In the genomic region with DNA sequence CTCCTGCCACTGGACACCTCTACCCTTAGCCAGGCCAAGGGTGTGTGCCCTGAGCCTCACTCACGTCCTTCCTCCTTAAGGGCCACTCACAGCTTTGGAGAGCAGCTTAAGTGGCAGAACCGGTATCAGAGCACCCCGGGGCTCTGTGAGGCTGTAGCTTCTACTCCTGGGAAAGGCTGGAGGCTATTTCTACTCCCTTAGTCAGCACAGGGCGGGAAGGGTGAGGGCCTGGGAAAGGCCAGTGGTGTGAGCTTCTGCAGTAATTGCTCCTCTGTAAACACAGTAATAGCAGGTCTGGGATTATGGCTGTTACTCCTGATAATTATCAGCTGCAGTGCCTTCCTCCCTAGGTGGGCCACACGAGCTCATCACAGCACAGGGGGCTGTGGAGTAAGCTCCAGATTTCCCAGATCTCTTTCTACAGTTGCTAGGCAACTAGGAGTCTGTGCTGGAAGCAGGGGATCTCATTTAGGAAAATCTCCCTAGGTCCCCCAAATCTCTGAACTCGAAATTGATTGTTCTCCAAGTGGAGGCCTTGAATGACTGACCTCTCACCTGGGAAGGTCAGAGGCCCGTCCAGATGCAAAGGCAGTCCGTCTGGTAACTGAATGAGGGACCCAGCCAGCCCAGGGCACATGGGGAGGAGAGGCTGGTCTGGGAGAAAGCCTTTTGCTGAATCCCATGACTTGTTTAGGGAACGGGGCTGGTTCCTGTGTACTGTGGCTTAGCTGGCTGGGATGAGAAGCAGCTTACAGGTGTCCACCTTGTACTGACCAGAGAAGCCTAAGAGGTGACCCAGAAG, we compare ENCODE assay signal across 9 cellular contexts. TPM values are rescaled to one million over a fixed set of nuclear protein-coding genes. Genes with fewer than 3 reads are reported as not detected.
DNase-seq lines count a peak whose midpoint lies in the region; FAIRE-seq and TF ChIP-seq lines count a peak whose summit lies in the region.
"Had no signal": no experiment of that assay in that cellular context is flagged by ENCODE, and none has a peak within 500 bp of the region (broad histone marks: within the 10 kb centered on the region; RNA-seq: fewer than 3 reads in every experiment).

No MANE protein-coding gene starts in this region.

- DNase-seq in DMS79 (lab: John Stamatoyannopoulos, UW) (peak; percentile 93), NCI-H1105 treated with DMSO at 0.1 percent for 48 hours (lab: John Stamatoyannopoulos, UW) (peak; percentile 62), bronchial epithelial cell (ENCODE audit: low read depth) (peak; percentile 96), neural progenitor cell (ENCODE audit: low spot score) (peak; percentile 59), NCI-H2171 (lab: John Stamatoyannopoulos, UW) (no peak), GM20000 (ENCODE audit: low spot score) (no peak)
- no peak for DNase-seq in activated CD4-positive, alpha-beta T cell treated with anti-CD3 and anti-CD28 coated beads, Interleukin-2, amount 50 U/mL, for 48 hours
- no peak for DNase-seq in activated CD4-positive, alpha-beta T cell treated with anti-CD3 and anti-CD28 coated beads for 1 hour

- H3K27me3 ChIP-seq in bronchial epithelial cell (ENCODE audit: control insufficient read depth, insufficient read depth, low read length): no peaks in the 10 kb centered on the region
- no peaks in the 10 kb centered on the region for H3K27me3 ChIP-seq in neural progenitor cell

- no peaks in the 10 kb centered on the region for H3K9me3 ChIP-seq in neural progenitor cell (ENCODE audit: low read depth)

- FAIRE-seq in bronchial epithelial cell (lab: Jason Lieb, UNC): peak; percentile 60

- H3K79me2 ChIP-seq in neural progenitor cell (ENCODE audit: low read depth): no peaks in the 10 kb centered on the region

- no peak overlapping the region for H3K4me3 Mint-ChIP-seq in neural progenitor cell
- H3K4me3 Mint-ChIP-seq: memory B cell had no signal

- no peak overlapping the region for H2AFZ ChIP-seq in neural progenitor cell (replicated peaks)

- H3K9ac ChIP-seq in neural progenitor cell: no peak overlapping the region

- no peaks in the 10 kb centered on the region for H3K9me3 Mint-ChIP-seq in neural progenitor cell
- H3K9me3 Mint-ChIP-seq: memory B cell had no signal

- peak overlapping the region; percentile 87 for H3K27ac Mint-ChIP-seq in neural progenitor cell
- H3K27ac Mint-ChIP-seq: memory B cell had no signal

- peaks cover 5% of the 10 kb centered on the region for H3K27me3 Mint-ChIP-seq in neural progenitor cell (ENCODE audit: insufficient read depth, low read depth)
- H3K27me3 Mint-ChIP-seq: memory B cell had no signal

- no peak overlapping the region for H3K27ac ChIP-seq in neural progenitor cell

- no peaks in the 10 kb centered on the region for H3K36me3 ChIP-seq in bronchial epithelial cell (ENCODE audit: control insufficient read depth, insufficient read depth, low read length)
- H3K36me3 ChIP-seq in neural progenitor cell: no peaks in the 10 kb centered on the region

- peak overlapping the region; percentile 43 for H3K4me2 ChIP-seq in neural progenitor cell

- H3K36me3 Mint-ChIP-seq in neural progenitor cell: no peaks in the 10 kb centered on the region
- H3K36me3 Mint-ChIP-seq: memory B cell had no signal

- H3F3A ChIP-seq in neural progenitor cell (ENCODE audit: low read depth): peaks cover 12% of the 10 kb centered on the region

- TF ChIP-seq CTCF in bronchial epithelial cell (IDR thresholded peaks at IDR 0.05; ENCODE audit: insufficient read depth, low read length, severe bottlenecking) (no peak), neural progenitor cell (IDR thresholded peaks at IDR 0.05) (no peak), GM20000 (IDR thresholded peaks at IDR 0.05; ENCODE audit: extremely low read depth, missing control alignments) (no peak)

- peaks cover 22% of the 10 kb centered on the region for H3K4me1 ChIP-seq in neural progenitor cell

- H3K4me3 ChIP-seq in bronchial epithelial cell (ENCODE audit: low read depth, low read length) (no peak overlapping the region), neural progenitor cell (no peak overlapping the region)

- H4K20me1 ChIP-seq in neural progenitor cell (ENCODE audit: low read depth): no peaks in the 10 kb centered on the region

- H3K4me1 Mint-ChIP-seq in neural progenitor cell: peaks cover 50% of the 10 kb centered on the region

RNA-seq across cellular contexts. Expression of gene IER5, which starts 29.3 kb away (rescaled TPM):
- total RNA-seq in bronchial epithelial cell (47.7 and 65.3 TPM in 2 replicates), neural progenitor cell (ENCODE audit: low replicate concordance) (8.0 and 15.3 TPM in 2 replicates)

Comparison
In these comparisons a context has a peak if more than half of its experiments do, and no peak if none do; other contexts are left out.
1. DNase-seq: peak in DMS79 (single experiment), NCI-H1105 treated with DMSO at 0.1 percent for 48 hours (single experiment), bronchial epithelial cell (single experiment) and neural progenitor cell (single experiment); none in NCI-H2171 (single experiment), activated CD4-positive, alpha-beta T cell treated with anti-CD3 and anti-CD28 coated beads, Interleukin-2, amount 50 U/mL, for 48 hours (0 of 2), activated CD4-positive, alpha-beta T cell treated with anti-CD3 and anti-CD28 coated beads for 1 hour (single experiment) and GM20000 (single experiment).